In genomic region chr5:157778121-157778805, GRCh38 we compare ENCODE assay signal across 14 cellular contexts. TPM values are rescaled to one million over a fixed set of nuclear protein-coding genes. Genes with fewer than 3 reads are reported as not detected.
DNase-seq lines count a peak whose midpoint lies in the region; ATAC-seq, FAIRE-seq and TF ChIP-seq lines count a peak whose summit lies in the region.
"Had no signal": no experiment of that assay in that cellular context is flagged by ENCODE, and none has a peak within 500 bp of the region (broad histone marks: within the 10 kb centered on the region; RNA-seq: fewer than 3 reads in every experiment).

No MANE protein-coding gene starts in this region.

- ATAC-seq in upper lobe of left lung (ENCODE audit: low FRiP score in 2 of 2), result no peak

- H3K4me1 ChIP-seq in upper lobe of left lung, result no peaks in the 10 kb centered on the region
- H3K4me1 ChIP-seq: neural progenitor cell, tibial nerve had no signal

- H3K27me3 ChIP-seq in upper lobe of left lung, result no peaks in the 10 kb centered on the region
- H3K27me3 ChIP-seq: neural progenitor cell, tibial nerve had no signal

- no peak for TF ChIP-seq POLR2A in upper lobe of left lung (IDR thresholded peaks at IDR 0.05)

- H3K4me3 ChIP-seq in epithelial cell of esophagus (ENCODE audit: low read length) (no peak overlapping the region), upper lobe of left lung (no peak overlapping the region)
- H3K4me3 ChIP-seq: coronary artery, neural progenitor cell, tibial nerve had no signal

- no peak for FAIRE-seq in urothelium cell line (lab: Jason Lieb, UNC)
- FAIRE-seq: GM12892 had no signal

- peaks cover 0 to 1% (median 0%) of the 10 kb centered on the region in 4 donors for H3K36me3 ChIP-seq in upper lobe of left lung
- H3K36me3 ChIP-seq: neural progenitor cell, tibial nerve had no signal

- no peak overlapping the region for H3K27ac ChIP-seq in upper lobe of left lung
- H3K27ac ChIP-seq: coronary artery, neural progenitor cell, tibial nerve had no signal

- TF ChIP-seq CTCF in epithelial cell of esophagus (IDR thresholded peaks at IDR 0.05; ENCODE audit: insufficient read depth, low read depth, low read length, missing control alignments), result no peak
- no peak for TF ChIP-seq CTCF in upper lobe of left lung (IDR thresholded peaks at IDR 0.05)

- no peak for TF ChIP-seq EP300 in upper lobe of left lung (IDR thresholded peaks at IDR 0.05)

- WGBS in upper lobe of left lung, 2 donors, result 67 to 68% methylated on average over 8 of the region's 8 CpGs

- peak; percentile 56 for DNase-seq in NCI-H748 (lab: John Stamatoyannopoulos, UW; ENCODE audit: unreplicated experiment)
- no peak for DNase-seq in NCI-H748 treated with DMSO at 0.1 percent for 48 hours (lab: John Stamatoyannopoulos, UW)
- peak; percentile 93 for DNase-seq in NCI-H69 (lab: John Stamatoyannopoulos, UW)
- DNase-seq in epithelial cell of esophagus (ENCODE audit: low read depth), result peak; percentile 49
- peak; percentile 82 for DNase-seq in urothelium cell line (ENCODE audit: low spot score)
- DNase-seq in upper lobe of left lung, result no peak
- no peak for DNase-seq in amniotic stem cell (lab: John Stamatoyannopoulos, UW)
- DNase-seq in AG20443 (ENCODE audit: low spot score), result no peak
- DNase-seq: NCI-H446 treated with DMSO at 0.1 percent for 48 hours, T-helper 9 cell had no signal

- H3K9me3 ChIP-seq in upper lobe of left lung, result no peaks in the 10 kb centered on the region
- H3K9me3 ChIP-seq: tibial nerve had no signal

RNA-seq across cellular contexts. Expression of gene LSM11, which starts 34.8 kb away (rescaled TPM):
- total RNA-seq in upper lobe of left lung, result 1 to 10 TPM in 5 of 6 donors, under 1 TPM in 1; 0.78 to 4.1 (median 2.0) TPM

RNA-seq across cellular contexts. Expression of gene THG1L, which starts 47.0 kb away (rescaled TPM):
- total RNA-seq in upper lobe of left lung, result 10 to 100 TPM in 3 of 6 donors, 1 to 10 TPM in 3; 2.1 to 12.6 (median 9.1) TPM

Comparison
In these comparisons a context has a peak if more than half of its experiments do, and no peak if none do; other contexts are left out.
1. DNase-seq: peak in NCI-H748 (single experiment), NCI-H69 (single experiment), epithelial cell of esophagus (single experiment) and urothelium cell line (single experiment); none in NCI-H748 treated with DMSO at 0.1 percent for 48 hours (single experiment), upper lobe of left lung (0 of 2), amniotic stem cell (single experiment) and AG20443 (single experiment).